ENCODE assay signal across 24 cellular contexts in genomic region chr14:72284176-72284575, GRCh38.
"Had no signal": no experiment of that assay in that cellular context is flagged by ENCODE, and none has a peak within 500 bp of the region (broad histone marks: within the 10 kb centered on the region; RNA-seq: fewer than 3 reads in every experiment).

No MANE protein-coding gene starts in this region.

- H3K9me3 ChIP-seq: ovary, psoas muscle, right lobe of liver, thyroid gland, vagina had no signal

- H3K27ac ChIP-seq: neural progenitor cell, ovary, parathyroid adenoma, psoas muscle, right lobe of liver, sigmoid colon, stomach, thoracic aorta, thyroid gland, tibial nerve, upper lobe of left lung, vagina had no signal

- H3K4me1 ChIP-seq: neural progenitor cell, parathyroid adenoma, psoas muscle, right lobe of liver, sigmoid colon, stomach, thyroid gland, tibial nerve, upper lobe of left lung, vagina had no signal

- H3K4me3 ChIP-seq: neural progenitor cell, ovary, psoas muscle, right lobe of liver, sigmoid colon, stomach, thoracic aorta, thyroid gland, tibial nerve, upper lobe of left lung, vagina had no signal

- H3K36me3 ChIP-seq: neural progenitor cell, ovary, right lobe of liver, sigmoid colon, stomach, thoracic aorta, thyroid gland, tibial nerve, upper lobe of left lung, vagina had no signal

- DNase-seq: occipital lobe; ovary; posterior cingulate gyrus; psoas muscle; right cardiac atrium; right lobe of liver; sigmoid colon; small intestine; stimulated activated CD4-positive, alpha-beta T cell treated with anti-CD3 and anti-CD28 coated beads, Interleukin-15, amount 100 ng/mL, for 24 hours; stimulated activated CD4-positive, alpha-beta T cell treated with anti-CD3 and anti-CD28 coated beads, Interleukin-2, amount 100 ng/mL, for 24 hours; stimulated activated CD4-positive, alpha-beta T cell treated with anti-CD3 and anti-CD28 coated beads, Interleukin-2, amount 100 ng/mL, for 48 hours; stimulated activated CD4-positive, alpha-beta T cell treated with anti-CD3 and anti-CD28 coated beads, Interleukin-4, amount 100 ng/mL, for 24 hours; stimulated activated naive B cell treated with anti-CD40 and anti-IgM and Interleukin-4, amounts not matched to agents 10 μg/mL and 1 μg/mL and 100 μg/mL, for 72 hours; stimulated activated naive CD4-positive, alpha-beta T cell treated with Interleukin-2 at 50 U/mL for 16 hours; stomach; thyroid gland; trophoblast cell; upper lobe of left lung had no signal

- H3K27me3 ChIP-seq: neural progenitor cell, ovary, right lobe of liver, sigmoid colon, stomach, thyroid gland, tibial nerve, upper lobe of left lung, vagina had no signal

- FAIRE-seq: small intestine had no signal

- ATAC-seq: psoas muscle; right cardiac atrium; right lobe of liver; stimulated activated effector memory CD8-positive, alpha-beta T cell treated with anti-CD3 and anti-CD28 coated beads, Interleukin-12 subunit alpha, Interleukin-12 subunit beta, amount 100 ng/mL, for 72 hours; stimulated activated naive B cell treated with anti-CD40 and anti-IgM and Interleukin-4, amounts not matched to agents 10 μg/mL and 1 μg/mL and 100 μg/mL, for 72 hours had no signal

- H3K4me2 ChIP-seq: neural progenitor cell had no signal
